Comparison of ENCODE assay signal across 8 cellular contexts in genomic region chr9:128068656-128069221, GRCh38. TPM values are rescaled to one million over a fixed set of nuclear protein-coding genes. Genes with fewer than 3 reads are reported as not detected.
DNase-seq lines count a peak whose midpoint lies in the region; TF ChIP-seq lines count a peak whose summit lies in the region.

No MANE protein-coding gene starts in this region.

- no peaks in the 10 kb centered on the region for H3K27me3 ChIP-seq in BE2C
- H3K27me3 ChIP-seq in adipocyte (replicated peaks; ENCODE audit: control insufficient read depth, insufficient read depth, low read length) = no peaks in the 10 kb centered on the region
- no peaks in the 10 kb centered on the region for H3K27me3 ChIP-seq in liver (ENCODE audit: control insufficient read depth in 4 of 4, insufficient read depth in 4 of 4, low read length in 3 of 4)
- no peaks in the 10 kb centered on the region for H3K27me3 ChIP-seq in transverse colon

- in situ Hi-C loops in transverse colon (cut with MboI; ENCODE audit: low pct_ligation_motif_present in 1 of 4, low pct_unique_long_range_greater_than_20kb in 1 of 4, low sequenced_read_pairs in 3 of 4) = no loop called here

- H3K4me3 ChIP-seq in BE2C (ENCODE audit: low read depth, low read length) (peak overlapping the region; percentile 97), adipocyte (ENCODE audit: low read length) (peak overlapping the region; percentile 84), liver (ENCODE audit: low read depth in 1 of 3, low read length in 3 of 3) (peak overlapping the region; percentile 50 to 95 (median 65)), transverse colon (peak overlapping the region; percentile 76 to 98 (median 82))

- H3K9me3 ChIP-seq in BE2C (no peaks in the 10 kb centered on the region), adipocyte (ENCODE audit: control insufficient read depth, low read length) (no peaks in the 10 kb centered on the region), liver (ENCODE audit: control insufficient read depth in 4 of 4, low read length in 3 of 4) (no peaks in the 10 kb centered on the region), transverse colon (no peaks in the 10 kb centered on the region)

- POLR2A ChIA-PET in HEK293T (lab: Yijun Ruan, JAX) = interaction anchor here (1.0 to 1.7 kb wide), 3 partner anchors 11 to 29 kb away, joined by 3 to 10 read pairs (median 4); no protein-coding TSS in a partner anchor

- peaks cover 22% of the 10 kb centered on the region for H3K4me1 ChIP-seq in BE2C
- H3K4me1 ChIP-seq in adipocyte (ENCODE audit: control insufficient read depth, insufficient read depth, low read length) = peaks cover 65% of the 10 kb centered on the region
- H3K4me1 ChIP-seq in liver (ENCODE audit: control insufficient read depth in 4 of 4, insufficient read depth in 4 of 4, low read length in 3 of 4) = peaks cover 20 to 60% (median 47%) of the 10 kb centered on the region in 4 donors
- peaks cover 38 to 76% (median 71%) of the 10 kb centered on the region in 4 donors for H3K4me1 ChIP-seq in transverse colon

- TF ChIP-seq CTCF in BE2C (IDR thresholded peaks at IDR 0.05; ENCODE audit: low read depth, low read length) (no peak), liver (IDR thresholded peaks at IDR 0.05; ENCODE audit: low read depth, low read length, missing input control) (no peak), transverse colon (IDR thresholded peaks at IDR 0.05) (no peak)

- H3K27ac ChIP-seq in liver (ENCODE audit: low read depth in 1 of 2, low read length in 2 of 2) (peak overlapping the region; percentile 86 to 88), transverse colon (peak overlapping the region; percentile 97 to 100 (median 99))

- 3% methylated on average over 17 of the region's 17 CpGs for WGBS in liver
- WGBS in transverse colon (ENCODE audit: low coverage in 1 of 2), 2 donors = 0 to 5% methylated on average over 2 to 16 of the region's 17 CpGs

- no peak for DNase-seq in BE2C
- DNase-seq in HEK293T (ENCODE audit: extremely low spot score) = no peak
- DNase-seq in adipocyte (ENCODE audit: low read depth) = peak; percentile 57
- DNase-seq in transverse colon = no peak
- no peak for DNase-seq in NCI-H187 (lab: John Stamatoyannopoulos, UW)
- DNase-seq in NCI-H1436 (lab: John Stamatoyannopoulos, UW) = no peak
- DNase-seq in central memory CD4-positive, alpha-beta T cell = no peak

- TF ChIP-seq EP300 in transverse colon (IDR thresholded peaks at IDR 0.05; ENCODE audit: low read depth) = no peak

- CTCF ChIA-PET in HEK293T (lab: Yijun Ruan, JAX) = interaction anchor here (1.5 kb wide), 1 partner anchor 49 kb away, joined by 5 read pairs; no protein-coding TSS in a partner anchor

- H3K9ac ChIP-seq in adipocyte (ENCODE audit: low read length) (peak overlapping the region; percentile 84), liver (ENCODE audit: low read depth in 1 of 2, low read length in 2 of 2) (peak overlapping the region; percentile 34 to 40)

- peaks cover 5% of the 10 kb centered on the region; the same call in 1 of the 2 replicates for H3K36me3 ChIP-seq in BE2C
- H3K36me3 ChIP-seq in adipocyte (ENCODE audit: control insufficient read depth, insufficient read depth, low read length, severe bottlenecking) = no peaks in the 10 kb centered on the region
- no peaks in the 10 kb centered on the region for H3K36me3 ChIP-seq in liver (ENCODE audit: control insufficient read depth in 4 of 4, insufficient read depth in 3 of 4, low read depth in 1 of 4, low read length in 3 of 4)
- H3K36me3 ChIP-seq in transverse colon = no peaks in the 10 kb centered on the region

- no peak for TF ChIP-seq POLR2A in transverse colon (IDR thresholded peaks at IDR 0.05)

- intact Hi-C loops in transverse colon (cut with DNase I; ENCODE audit: low total_unique reads) = no loop called here

- TF ChIP-seq RAD21 in liver (IDR thresholded peaks at IDR 0.05) = no peak

TF ChIP-seq in HEK293T, 16 proteins besides CTCF, POLR2A, EP300 and RAD21:
- no peak for TF ChIP-seq LEF1 (IDR thresholded peaks at IDR 0.05; ENCODE audit: borderline replicate concordance)
- no peak for TF ChIP-seq FOXK2 (IDR thresholded peaks at IDR 0.05)
- no peak for TF ChIP-seq FOXM1 (IDR thresholded peaks at IDR 0.05; ENCODE audit: borderline replicate concordance)
- no peak for TF ChIP-seq PKNOX1 (IDR thresholded peaks at IDR 0.05)
- 0 out of 2 replicates have a peak, but pooled peaks have one; percentile 52 for TF ChIP-seq L3MBTL2 (conservative IDR thresholded peaks at IDR 0.05)

TF ChIP-seq in liver, 16 proteins besides CTCF, POLR2A, EP300 and RAD21:
- TF ChIP-seq TAF1 (conservative IDR thresholded peaks at IDR 0.05) (no peak), JUND (IDR thresholded peaks at IDR 0.05) (no peak), MAX (IDR thresholded peaks at IDR 0.05) (no peak), RXRA (IDR thresholded peaks at IDR 0.05) (peak in 1 of 2 donors; percentile 10), NR2F2 (IDR thresholded peaks at IDR 0.05) (no peak)
TF ChIP-seq in liver: peak in this region for 1.

RNA-seq across cellular contexts. Expression of gene SLC25A25, which starts 0.7 kb away (rescaled TPM):
- polyA plus RNA-seq in BE2C (2012; ENCODE audit: insufficient read depth, insufficient read length, low read depth) = 23.7 TPM
- 10 to 100 TPM; 21.7 to 74.6 TPM for total RNA-seq in liver
- 10 to 100 TPM; 35.4 to 43.2 TPM for polyA plus RNA-seq in liver
- 10 to 100 TPM; 25.5 to 35.5 (median 32.5) TPM for total RNA-seq in transverse colon

RNA-seq across cellular contexts. Expression of gene NAIF1, which starts 1.6 kb away (rescaled TPM):
- polyA plus RNA-seq in BE2C (2012; ENCODE audit: insufficient read depth, insufficient read length, low read depth) = 10.3 TPM
- total RNA-seq in liver (1 to 10 TPM; 4.6 to 6.5 TPM), transverse colon (10 to 100 TPM in 3 of 4 donors, under 1 TPM in 1; 0.60 to 23.2 (median 14.0) TPM)
- 1 to 10 TPM; 2.5 to 4.8 TPM for polyA plus RNA-seq in liver

RNA-seq across cellular contexts. Expression of gene PTGES2, which starts 58.8 kb away (rescaled TPM):
- 511 TPM for polyA plus RNA-seq in BE2C (2012; ENCODE audit: insufficient read depth, insufficient read length, low read depth)
- total RNA-seq in liver (10 to 100 TPM; 22.8 to 34.7 TPM), transverse colon (100 to 1,000 TPM; 109 to 434 (median 164) TPM)
- 10 to 100 TPM; 28.2 to 41.1 TPM for polyA plus RNA-seq in liver
